ENCODE assay signal across 12 cellular contexts in genomic region chr15:40095381-40096093, GRCh38. TPM values are rescaled to one million over a fixed set of nuclear protein-coding genes. Genes with fewer than 3 reads are reported as not detected.
DNase-seq lines count a peak whose midpoint lies in the region; ATAC-seq, FAIRE-seq and TF ChIP-seq lines count a peak whose summit lies in the region.
"Had no signal": no experiment of that assay in that cellular context is flagged by ENCODE, and none has a peak within 500 bp of the region (broad histone marks: within the 10 kb centered on the region; RNA-seq: fewer than 3 reads in every experiment).

No MANE protein-coding gene starts in this region.

- no TSS peak for BruUV-seq in K562 (replicated peaks; lab: Mats Ljungman, UMichigan)

- no peaks in the 10 kb centered on the region for H3K79me2 ChIP-seq in K562 (ENCODE audit: control insufficient read depth, insufficient read depth, low read length)

- H3K4me3 ChIP-seq in BLaER1 (no peak overlapping the region), HEK293 (ENCODE audit: low read depth, low read length) (no peak overlapping the region), K562 (no peak overlapping the region)

- no peak for TF ChIP-seq EP300 in K562 (IDR thresholded peaks at IDR 0.05; ENCODE audit: low read length)

- in situ Hi-C loops in K562 (cut with MboI): no loop called here

- POLR2A ChIA-PET in HEK293 (lab: Yijun Ruan, JAX): interaction anchor here (1.1 to 4.6 kb wide), 3 partner anchors 8 to 26 kb away, joined by 3 to 30 read pairs (median 6); partner anchors contain the start of gene BMF
- POLR2A ChIA-PET in K562 (lab: Yijun Ruan, JAX): interaction anchor here (1.7 to 4.8 kb wide), 2 partner anchors 11 to 14 kb away, joined by 4 to 30 read pairs; no protein-coding TSS in a partner anchor

- H3K9me3 ChIP-seq in BLaER1 (no peaks in the 10 kb centered on the region), HEK293 (ENCODE audit: control insufficient read depth, insufficient read depth, low read depth, low read length) (no peaks in the 10 kb centered on the region), K562 (replicated peaks; ENCODE audit: control insufficient read depth, insufficient read depth, low read depth, low read length) (no peaks in the 10 kb centered on the region)

- 30% methylated on average over 9 of the region's 9 CpGs for WGBS in K562 (ENCODE audit: insufficient coverage, low coverage, missing lambda C conversion rate)

- H4K20me1 ChIP-seq in BLaER1 (no peaks in the 10 kb centered on the region), K562 (replicated peaks; ENCODE audit: control insufficient read depth, insufficient read depth, low read length) (no peaks in the 10 kb centered on the region)

- H3K4me2 ChIP-seq in BLaER1 (peak overlapping the region; percentile 99), K562 (ENCODE audit: insufficient read depth, low read length) (no peak overlapping the region)

- ATAC-seq in K562 (no peak), HG03469 (IDR thresholded peaks at IDR 0.05; ENCODE audit: unreplicated experiment) (no peak)
- ATAC-seq: naive thymus-derived CD8-positive, alpha-beta T cell had no signal

- peaks cover 11% of the 10 kb centered on the region for H3K36me3 ChIP-seq in BLaER1
- H3K36me3 ChIP-seq in HEK293 (ENCODE audit: control insufficient read depth in 2 of 2, insufficient read depth in 1 of 2, low read length in 2 of 2): peaks cover 0 to 14% of the 10 kb centered on the region in 2 experiments; a peak in 1 of 3 replicates
- H3K36me3 ChIP-seq in K562 (ENCODE audit: control insufficient read depth, insufficient read depth, low read length): no peaks in the 10 kb centered on the region
- H3K36me3 ChIP-seq: brain microvascular endothelial cell had no signal

- peak; percentile 15 for FAIRE-seq in K562 (lab: Jason Lieb, UNC)

- H3K27me3 ChIP-seq in BLaER1: no peaks in the 10 kb centered on the region
- H3K27me3 ChIP-seq in K562 (ENCODE audit: control insufficient read depth in 2 of 2, insufficient read depth in 2 of 2, low read length in 2 of 2): no peaks in the 10 kb centered on the region
- H3K27me3 ChIP-seq: brain microvascular endothelial cell had no signal

- no peaks in the 10 kb centered on the region for H3K9me1 ChIP-seq in K562 (ENCODE audit: control insufficient read depth, insufficient read depth, low read length)

- peak overlapping the region; percentile 46 for H2AFZ ChIP-seq in K562 (ENCODE audit: low read depth, low read length)

- H3K27ac ChIP-seq in BLaER1 (peak overlapping the region; percentile 93), HEK293 (ENCODE audit: extremely low read depth, low read depth, low read length) (peak overlapping the region; percentile 98), K562 (ENCODE audit: extremely low read depth, low read depth, low read length) (no peak overlapping the region)
- H3K27ac ChIP-seq: brain microvascular endothelial cell had no signal

- H3K9ac ChIP-seq in BLaER1 (peak overlapping the region; percentile 40; the same call in 1 of the 2 replicates), K562 (ENCODE audit: insufficient read depth in 1 of 2, low read depth in 2 of 2, low read length in 2 of 2) (no peak overlapping the region)

- TF ChIP-seq POLR2A in K562 (conservative IDR thresholded peaks at IDR 0.05): no peak

- TF ChIP-seq RAD21 in K562 (CRISPR knock-in tag; conservative IDR thresholded peaks at IDR 0.05 in 1 of 2, IDR thresholded peaks at IDR 0.05 in 1 of 2): no peak

- intact Hi-C loops in K562 (cut with micrococcal nuclease): no loop called here
- intact Hi-C loops in posterior vena cava (cut with DNase I): no loop called here

- DNase-seq in K562 (ENCODE audit: extremely low read depth in 1 of 4, low spot score in 3 of 4) (no peak), posterior vena cava (ENCODE audit: low spot score) (peak; percentile 53), GF-D8 (lab: John Stamatoyannopoulos, UW) (no peak), NCI-H774 (lab: John Stamatoyannopoulos, UW) (no peak)
- DNase-seq in stimulated activated CD4-positive, alpha-beta T cell treated with anti-CD3 and anti-CD28 coated beads, Interleukin-15, amount 100 ng/mL, for 24 hours: no peak
- DNase-seq: brain microvascular endothelial cell; CD4-positive, alpha-beta memory T cell; naive thymus-derived CD8-positive, alpha-beta T cell; NCI-H1092 had no signal

- CTCF ChIA-PET in HEK293 (lab: Yijun Ruan, JAX) (interaction anchor here (1.9 to 8.2 kb wide), 2 partner anchors 8 to 11 kb away, joined by 6 to 44 read pairs; no protein-coding TSS in a partner anchor), K562 (lab: Yijun Ruan, JAX; ENCODE audit: low intra/inter-chr PET ratio) (no interaction called here)

- H3K4me1 ChIP-seq in BLaER1: peaks cover 99% of the 10 kb centered on the region
- peaks cover 63% of the 10 kb centered on the region for H3K4me1 ChIP-seq in HEK293 (ENCODE audit: control insufficient read depth, insufficient read depth, low read length)
- peaks cover 40 to 52% of the 10 kb centered on the region in 2 experiments for H3K4me1 ChIP-seq in K562 (replicated peaks in 1 of 2; ENCODE audit: control insufficient read depth in 2 of 2, insufficient read depth in 2 of 2, low read length in 2 of 2)

- TF ChIP-seq CTCF in HEK293 (tag by site-specific recombination; IDR thresholded peaks at IDR 0.05) (no peak), K562 (IDR thresholded peaks at IDR 0.05 in 2 of 3, conservative IDR thresholded peaks at IDR 0.05 in 1 of 3; ENCODE audit: insufficient read depth in 2 of 3, low read depth in 1 of 3, low read length in 3 of 3) (no peak)

TF ChIP-seq in K562, 482 proteins besides CTCF, POLR2A, EP300 and RAD21 (continues in another document):
- TF ChIP-seq ZKSCAN1 (IDR thresholded peaks at IDR 0.05; ENCODE audit: low read depth, low read length): peak; percentile 82
- peak; percentile 95 for TF ChIP-seq ZKSCAN8 (CRISPR knock-in tag; IDR thresholded peaks at IDR 0.05)
- no peak for TF ChIP-seq MAZ (CRISPR knock-in tag; conservative IDR thresholded peaks at IDR 0.05 in 1 of 2, IDR thresholded peaks at IDR 0.05 in 1 of 2)
- no peak for TF ChIP-seq TARDBP (IDR thresholded peaks at IDR 0.05)
- TF ChIP-seq NR2C1 (IDR thresholded peaks at IDR 0.05): no peak
- TF ChIP-seq NR2C1 (tag; IDR thresholded peaks at IDR 0.05): 0 out of 2 replicates have a peak, but pooled peaks have one; percentile 21

RNA-seq across cellular contexts. Expression of gene BMF, which starts 13.1 kb away (rescaled TPM):
- 0.58 and 3.5 TPM in 2 replicates for total RNA-seq in K562 (2011; cell fraction: chromatin; rRNA removed; ENCODE audit: low replicate concordance)
- 2.5 and 2.8 TPM in 2 replicates for total RNA-seq in K562 (2011; cell fraction: nucleolus; rRNA removed)
- total RNA-seq in K562 (2011; cell fraction: nucleoplasm; rRNA removed): 0.81 and 1.7 TPM in 2 replicates
- total RNA-seq in K562 (2014; rRNA removed): 0.41 and 0.59 TPM in 2 replicates
- 0.25 and 0.32 TPM in 2 replicates for total RNA-seq in K562 (2014; rRNA removed; fragmentation: Illumina TruSeq; extraction: Trizol)
- total RNA-seq in K562 (2015; rRNA removed; fragmentation: Illumina TruSeq; extraction: Trizol): 0.19 and 0.29 TPM in 2 replicates
- 0.56 and 0.91 TPM in 2 replicates for total RNA-seq in K562 (2021)
- polyA plus RNA-seq in K562 (2011; rRNA removed): 0.35 and 0.59 TPM in 2 replicates
- polyA plus RNA-seq in K562 (2011; cell fraction: cytosol; rRNA removed): 0.49 and 0.56 TPM in 2 replicates
- polyA plus RNA-seq in K562 (2011; cell fraction: nucleus; rRNA removed): 0.76 and 0.92 TPM in 2 replicates
- 0.53 and 3.8 TPM in 2 replicates for polyA plus RNA-seq in K562 (2012)
- 0.52 and 0.87 TPM in 2 replicates for polyA plus RNA-seq in K562 (2014; fragmentation: Illumina TruSeq; extraction: Trizol)
- not detected for polyA plus RNA-seq in K562 (2014; fragmentation: Nextera tagmentation; extraction: Ambion mirVana)
- polyA plus RNA-seq in K562 (2014; rRNA removed): 0.82 and 0.86 TPM in 2 replicates
- 0.54 and 1.1 TPM in 2 replicates for polyA minus RNA-seq in K562 (2011; rRNA and poly(A)+ RNA removed)
- polyA minus RNA-seq in K562 (2011; cell fraction: cytosol; rRNA and poly(A)+ RNA removed): 1.2 TPM in 1 of 2 replicates, not detected in the other
- 0.40 and 1.00 TPM in 2 replicates for polyA minus RNA-seq in K562 (2011; cell fraction: nucleus; rRNA and poly(A)+ RNA removed)
- 1 to 10 TPM; 3.0 to 5.0 TPM for total RNA-seq in posterior vena cava

RNA-seq across cellular contexts. Expression of gene SRP14, which starts 56.6 kb away (rescaled TPM):
- total RNA-seq in K562 (2011; cell fraction: chromatin; rRNA removed; ENCODE audit: low replicate concordance): 30.2 and 39.1 TPM in 2 replicates
- total RNA-seq in K562 (2011; cell fraction: nucleolus; rRNA removed): 32.4 and 37.0 TPM in 2 replicates
- total RNA-seq in K562 (2011; cell fraction: nucleoplasm; rRNA removed): 49.5 and 55.9 TPM in 2 replicates
- 409 and 442 TPM in 2 replicates for total RNA-seq in K562 (2014; rRNA removed)
- 165 and 189 TPM in 2 replicates for total RNA-seq in K562 (2014; rRNA removed; fragmentation: Illumina TruSeq; extraction: Trizol)
- 167 and 189 TPM in 2 replicates for total RNA-seq in K562 (2015; rRNA removed; fragmentation: Illumina TruSeq; extraction: Trizol)
- total RNA-seq in K562 (2021): 155 and 161 TPM in 2 replicates
- 353 and 402 TPM in 2 replicates for polyA plus RNA-seq in K562 (2011; rRNA removed)
- polyA plus RNA-seq in K562 (2011; cell fraction: cytosol; rRNA removed): 142 and 212 TPM in 2 replicates
- 80.9 and 136 TPM in 2 replicates for polyA plus RNA-seq in K562 (2011; cell fraction: nucleus; rRNA removed)
- polyA plus RNA-seq in K562 (2012): 199 and 317 TPM in 2 replicates
- 314 and 378 TPM in 2 replicates for polyA plus RNA-seq in K562 (2014; fragmentation: Illumina TruSeq; extraction: Trizol)
- 1,000 to 10,000 TPM; 1,071 to 1,097 TPM for polyA plus RNA-seq in K562 (2014; fragmentation: Nextera tagmentation; extraction: Ambion mirVana)
- polyA plus RNA-seq in K562 (2014; rRNA removed): 657 and 689 TPM in 2 replicates
- polyA minus RNA-seq in K562 (2011; rRNA and poly(A)+ RNA removed): 128 and 133 TPM in 2 replicates
- 40.4 and 48.7 TPM in 2 replicates for polyA minus RNA-seq in K562 (2011; cell fraction: cytosol; rRNA and poly(A)+ RNA removed)
- 28.3 and 45.9 TPM in 2 replicates for polyA minus RNA-seq in K562 (2011; cell fraction: nucleus; rRNA and poly(A)+ RNA removed)
- total RNA-seq in posterior vena cava: 100 to 1,000 TPM; 148 to 160 TPM
